8 cellular contexts compared by ENCODE assay signal in genomic region chr21:23968722-23969647, GRCh38.
DNase-seq lines count a peak whose midpoint lies in the region; ATAC-seq, FAIRE-seq and TF ChIP-seq lines count a peak whose summit lies in the region.
"Had no signal": no experiment of that assay in that cellular context is flagged by ENCODE, and none has a peak within 500 bp of the region (broad histone marks: within the 10 kb centered on the region; RNA-seq: fewer than 3 reads in every experiment).

No MANE protein-coding gene starts in this region.

- H3K4me1 ChIP-seq in astrocyte (ENCODE audit: insufficient read depth, low read length): no peaks in the 10 kb centered on the region

- no peaks in the 10 kb centered on the region for H3K36me3 Mint-ChIP-seq in astrocyte (ENCODE audit: low read depth, unreplicated experiment)
- H3K36me3 Mint-ChIP-seq in naive thymus-derived CD8-positive, alpha-beta T cell: no peaks in the 10 kb centered on the region

- no peak overlapping the region for H3K9ac ChIP-seq in astrocyte (ENCODE audit: low read length)

- no peaks in the 10 kb centered on the region for H3K27me3 Mint-ChIP-seq in astrocyte (ENCODE audit: low read depth, unreplicated experiment)
- no peaks in the 10 kb centered on the region for H3K27me3 Mint-ChIP-seq in naive thymus-derived CD8-positive, alpha-beta T cell

- H3K4me2 ChIP-seq in astrocyte (ENCODE audit: low read length): no peak overlapping the region

- ATAC-seq in GM18867 (IDR thresholded peaks at IDR 0.05; ENCODE audit: unreplicated experiment): peak; percentile 98
- ATAC-seq in HG02870 (IDR thresholded peaks at IDR 0.05; ENCODE audit: unreplicated experiment): peak; percentile 96
- ATAC-seq in naive thymus-derived CD8-positive, alpha-beta T cell: peak; percentile 90
- no peak for ATAC-seq in omental fat pad (ENCODE audit: low FRiP score)
- ATAC-seq: left colon had no signal

- H2AFZ ChIP-seq in astrocyte (ENCODE audit: low read depth, low read length): no peak overlapping the region

- no peak overlapping the region for H3K4me3 ChIP-seq in astrocyte (ENCODE audit: insufficient read depth, low read depth, low read length)

- H3K9me3 Mint-ChIP-seq in astrocyte (ENCODE audit: unreplicated experiment): peaks cover 2% of the 10 kb centered on the region
- H3K9me3 Mint-ChIP-seq in naive thymus-derived CD8-positive, alpha-beta T cell: no peaks in the 10 kb centered on the region

- H3K27ac ChIP-seq in astrocyte (ENCODE audit: low read depth, low read length): no peak overlapping the region

- no peaks in the 10 kb centered on the region for H3K4me1 Mint-ChIP-seq in astrocyte (ENCODE audit: low read depth, unreplicated experiment)
- H3K4me1 Mint-ChIP-seq in naive thymus-derived CD8-positive, alpha-beta T cell: peaks cover 7 to 33% (median 21%) of the 10 kb centered on the region in 4 donors

- POLR2A ChIA-PET in naive thymus-derived CD8-positive, alpha-beta T cell (lab: Charles Lee): interaction anchor here (0.8 kb wide), 1 partner anchor 77 kb away, joined by 3 read pairs; no protein-coding TSS in a partner anchor

- H4K20me1 ChIP-seq in astrocyte (ENCODE audit: insufficient read depth, low read length): no peaks in the 10 kb centered on the region

- TF ChIP-seq CTCF in astrocyte (IDR thresholded peaks at IDR 0.05; ENCODE audit: insufficient read depth, low read depth, low read length): peak; percentile 57
- no peak for TF ChIP-seq CTCF in omental fat pad (IDR thresholded peaks at IDR 0.05)

- no peaks in the 10 kb centered on the region for H3K79me2 ChIP-seq in astrocyte (ENCODE audit: insufficient read depth, low read length)

- no peaks in the 10 kb centered on the region for H3K9me3 ChIP-seq in astrocyte (ENCODE audit: insufficient read depth, low read depth, low read length)

- H3K36me3 ChIP-seq in astrocyte (ENCODE audit: insufficient read depth, low read length): no peaks in the 10 kb centered on the region

- no peak for FAIRE-seq in astrocyte (lab: Jason Lieb, UNC)

- DNase-seq in NCI-H1105 (lab: John Stamatoyannopoulos, UW) (peak; percentile 86), T-helper 2 cell (peak in 4 of 5 experiments; percentile 24 to 94 (median 55)), astrocyte (ENCODE audit: low read depth) (no peak), omental fat pad (ENCODE audit: low spot score) (no peak)
- DNase-seq in naive thymus-derived CD8-positive, alpha-beta T cell: peak; percentile 38 to 90 (median 84)

- H3K27me3 ChIP-seq in astrocyte (ENCODE audit: insufficient read depth, low read length): no peaks in the 10 kb centered on the region

- H3K4me3 Mint-ChIP-seq in astrocyte (ENCODE audit: unreplicated experiment): no peak overlapping the region
- H3K4me3 Mint-ChIP-seq in naive thymus-derived CD8-positive, alpha-beta T cell: peak overlapping the region; percentile 48 to 85 (median 78)

- no peak overlapping the region for H3K27ac Mint-ChIP-seq in astrocyte (ENCODE audit: unreplicated experiment)
- peak overlapping the region; percentile 7 to 93 (median 86) for H3K27ac Mint-ChIP-seq in naive thymus-derived CD8-positive, alpha-beta T cell

Comparison
In these comparisons a context has a peak if more than half of its experiments do, and no peak if none do; other contexts are left out.
1. DNase-seq: peak in NCI-H1105 (single experiment), T-helper 2 cell (4 of 5) and naive thymus-derived CD8-positive, alpha-beta T cell (10 of 10); none in astrocyte (single experiment) and omental fat pad (single experiment).